ENCODE assay signal across 1 cellular context in the genomic region with DNA sequence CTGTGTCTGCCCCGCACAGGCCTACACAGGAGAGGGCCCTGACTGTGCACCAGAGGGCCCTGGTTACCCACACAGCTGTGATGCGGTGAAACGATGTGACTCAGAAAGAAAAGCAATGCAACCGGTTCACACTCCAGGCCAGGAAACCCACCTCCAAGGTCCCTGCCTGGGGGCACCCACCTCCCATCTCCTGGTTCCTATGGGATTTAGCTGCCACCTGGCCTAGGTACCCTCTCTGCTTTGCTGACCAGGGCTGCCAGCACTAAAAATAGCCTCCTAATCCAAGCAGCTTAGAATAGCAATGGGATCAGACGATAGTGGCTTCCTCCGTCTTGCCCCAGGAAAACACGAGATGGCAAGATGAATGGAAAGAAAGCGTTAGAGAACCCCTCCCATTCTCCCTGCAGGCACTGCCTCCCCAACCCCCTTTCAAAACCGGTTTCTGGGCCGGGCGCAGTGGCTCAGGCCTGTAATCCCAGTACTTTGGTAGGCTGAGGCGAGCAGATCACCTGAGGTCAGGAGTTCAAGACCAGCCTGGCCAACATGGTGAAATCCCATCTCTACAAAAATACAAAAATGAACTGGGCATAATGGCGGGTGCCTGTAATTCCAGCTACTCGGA.
TF ChIP-seq lines count a peak whose summit lies in the region.

No MANE protein-coding gene starts in this region.

TF ChIP-seq in H1, 55 proteins besides CTCF, POLR2A, EP300 and RAD21:
- TF ChIP-seq SP2 (IDR thresholded peaks at IDR 0.05; ENCODE audit: low read length) (no peak), JUN (IDR thresholded peaks at IDR 0.05; ENCODE audit: low read depth, low read length) (no peak), CHD1 (IDR thresholded peaks at IDR 0.05; ENCODE audit: low read depth, low read length) (no peak), KDM1A (IDR thresholded peaks at IDR 0.05; ENCODE audit: borderline replicate concordance, low read length) (no peak), POU5F1 (IDR thresholded peaks at IDR 0.05; ENCODE audit: low read depth, low read length) (no peak), GABPA (IDR thresholded peaks at IDR 0.05; ENCODE audit: borderline replicate concordance, insufficient read depth, low read length) (no peak), JUND (IDR thresholded peaks at IDR 0.05; ENCODE audit: low read length) (no peak), CEBPB (IDR thresholded peaks at IDR 0.05; ENCODE audit: low read depth, low read length) (no peak), SIN3A (conservative IDR thresholded peaks at IDR 0.05 in 1 of 2, IDR thresholded peaks at IDR 0.05 in 1 of 2; ENCODE audit: low read depth in 1 of 2, low read length in 2 of 2) (no peak), NRF1 (IDR thresholded peaks at IDR 0.05; ENCODE audit: low read depth, low read length) (no peak), TCF12 (IDR thresholded peaks at IDR 0.05; ENCODE audit: low read depth, low read length) (no peak), HDAC6 (IDR thresholded peaks at IDR 0.05; ENCODE audit: low read depth, low read length) (no peak), BACH1 (IDR thresholded peaks at IDR 0.05; ENCODE audit: low read length) (no peak)
- TF ChIP-seq, protein P1, sequence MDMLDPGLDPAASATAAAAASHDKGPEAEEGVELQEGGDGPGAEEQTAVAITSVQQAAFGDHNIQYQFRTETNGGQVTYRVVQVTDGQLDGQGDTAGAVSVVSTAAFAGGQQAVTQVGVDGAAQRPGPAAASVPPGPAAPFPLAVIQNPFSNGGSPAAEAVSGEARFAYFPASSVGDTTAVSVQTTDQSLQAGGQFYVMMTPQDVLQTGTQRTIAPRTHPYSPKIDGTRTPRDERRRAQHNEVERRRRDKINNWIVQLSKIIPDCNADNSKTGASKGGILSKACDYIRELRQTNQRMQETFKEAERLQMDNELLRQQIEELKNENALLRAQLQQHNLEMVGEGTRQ (IDR thresholded peaks at IDR 0.05; ENCODE audit: low read length): no peak
- TF ChIP-seq, protein P2, sequence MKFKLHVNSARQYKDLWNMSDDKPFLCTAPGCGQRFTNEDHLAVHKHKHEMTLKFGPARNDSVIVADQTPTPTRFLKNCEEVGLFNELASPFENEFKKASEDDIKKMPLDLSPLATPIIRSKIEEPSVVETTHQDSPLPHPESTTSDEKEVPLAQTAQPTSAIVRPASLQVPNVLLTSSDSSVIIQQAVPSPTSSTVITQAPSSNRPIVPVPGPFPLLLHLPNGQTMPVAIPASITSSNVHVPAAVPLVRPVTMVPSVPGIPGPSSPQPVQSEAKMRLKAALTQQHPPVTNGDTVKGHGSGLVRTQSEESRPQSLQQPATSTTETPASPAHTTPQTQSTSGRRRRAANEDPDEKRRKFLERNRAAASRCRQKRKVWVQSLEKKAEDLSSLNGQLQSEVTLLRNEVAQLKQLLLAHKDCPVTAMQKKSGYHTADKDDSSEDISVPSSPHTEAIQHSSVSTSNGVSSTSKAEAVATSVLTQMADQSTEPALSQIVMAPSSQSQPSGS (IDR thresholded peaks at IDR 0.05; ENCODE audit: low read length): no peak
